Comparison of ENCODE assay signal across 21 cellular contexts in genomic region chr3:181358060-181358459, GRCh38.
"Had no signal": no experiment of that assay in that cellular context is flagged by ENCODE, and none has a peak within 500 bp of the region (broad histone marks: within the 10 kb centered on the region; RNA-seq: fewer than 3 reads in every experiment).

No MANE protein-coding gene starts in this region.

- DNase-seq: activated CD4-positive, alpha-beta T cell treated with anti-CD3 and anti-CD28 coated beads for 4 hours; activated CD4-positive, alpha-beta T cell treated with anti-CD3 and anti-CD28 coated beads, Interleukin-2, amount 50 U/mL, for 48 hours; activated CD4-positive, CD25-positive, alpha-beta regulatory T cell; activated CD8-positive, alpha-beta memory T cell treated with anti-CD3 and anti-CD28 coated beads, Interleukin-2, amount 50 U/mL, for 48 hours; activated naive CD4-positive, alpha-beta T cell treated with anti-CD3 and anti-CD28 coated beads for 36 hours; activated naive CD8-positive, alpha-beta T cell treated with anti-CD3 and anti-CD28 coated beads, Interleukin-2, amount 10 ng/mL, durations not matched to agents 7 days and 5 days; activated T-cell treated with anti-CD3 and anti-CD28 coated beads, Interleukin-2, amount 50 U/mL, for 4 hours; caudate nucleus; dermis blood vessel endothelial cell; effector CD8-positive, alpha-beta T cell; foreskin melanocyte; hippocampal formation; kidney glomerular epithelial cell; left lung; ovary; stimulated activated CD4-positive, alpha-beta T cell treated with anti-CD3 and anti-CD28 coated beads, Interleukin-4, amount 100 ng/mL, for 24 hours; stimulated activated naive CD4-positive, alpha-beta T cell treated with Interleukin-2 at 50 U/mL for 16 hours; T1000; upper lobe of left lung had no signal

- H3K4me3 ChIP-seq: left lung, ovary, prostate gland, upper lobe of left lung had no signal

- H3K4me1 ChIP-seq: left lung, prostate gland, upper lobe of left lung had no signal

- H3K27me3 ChIP-seq: left lung, neutrophil, ovary, upper lobe of left lung had no signal

- H3K9me3 ChIP-seq: left lung, neutrophil, ovary, prostate gland, upper lobe of left lung had no signal

- H3K36me3 ChIP-seq: left lung, neutrophil, ovary, prostate gland, upper lobe of left lung had no signal

- ATAC-seq: activated T-cell treated with anti-CD3 and anti-CD28 coated beads, Interleukin-2, amount 50 U/mL, for 4 hours; left lung had no signal

- H3K27ac ChIP-seq: left lung, neutrophil, ovary, prostate gland, upper lobe of left lung had no signal
